ENCODE assay signal across 13 cellular contexts in the genomic region with DNA sequence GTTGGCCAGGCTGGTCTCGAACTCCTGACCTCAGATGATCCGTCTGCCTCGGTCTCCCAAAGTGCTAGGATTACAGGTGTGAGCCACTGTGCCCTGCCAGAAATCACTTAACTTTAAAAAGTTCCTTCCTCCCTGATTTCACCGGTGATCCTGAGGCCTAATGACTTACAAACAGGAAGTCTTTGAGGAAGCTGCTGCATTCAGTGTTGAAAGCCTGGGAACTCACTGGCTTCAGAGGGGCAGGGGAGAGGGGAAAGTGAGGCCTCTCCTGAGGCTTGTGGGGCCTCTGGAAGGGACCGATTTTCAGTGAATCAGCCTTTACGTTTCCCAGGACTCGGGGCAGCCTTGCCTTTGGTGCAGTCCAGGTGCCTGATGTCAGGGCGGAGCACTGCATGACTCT. TPM values are rescaled to one million over a fixed set of nuclear protein-coding genes. Genes with fewer than 3 reads are reported as not detected.
"Had no signal": no experiment of that assay in that cellular context is flagged by ENCODE, and none has a peak within 500 bp of the region (broad histone marks: within the 10 kb centered on the region; RNA-seq: fewer than 3 reads in every experiment).

No MANE protein-coding gene starts in this region.

- H3K27ac Mint-ChIP-seq: activated CD4-positive, alpha-beta memory T cell treated with anti-CD3 and anti-CD28 coated beads for 36 hours; activated naive CD8-positive, alpha-beta T cell had no signal

- H3K4me1 Mint-ChIP-seq: brain; central memory CD8-positive, alpha-beta T cell; neural crest cell had no signal

- H3K27me3 Mint-ChIP-seq: activated CD4-positive, alpha-beta memory T cell treated with anti-CD3 and anti-CD28 coated beads for 36 hours; brain had no signal

- H3K4me3 ChIP-seq: pancreas, uterus had no signal

- H3K27ac ChIP-seq: pancreas, uterus had no signal

- H3K36me3 Mint-ChIP-seq: activated CD4-positive, alpha-beta memory T cell treated with anti-CD3 and anti-CD28 coated beads for 36 hours; activated naive CD8-positive, alpha-beta T cell; brain had no signal

- FAIRE-seq: pancreas had no signal

- DNase-seq: activated CD4-positive, alpha-beta memory T cell treated with anti-CD3 and anti-CD28 coated beads for 36 hours; activated effector memory CD4-positive, alpha-beta T cell treated with anti-CD3 and anti-CD28 coated beads, Interleukin-2, amount 50 U/mL, for 16 hours; activated T-cell treated with anti-CD3 and anti-CD28 coated beads, Interleukin-2, amount 50 U/mL, for 4 hours; amygdala; hypothalamus; pancreas; stimulated activated CD4-positive, alpha-beta T cell treated with anti-CD3 and anti-CD28 coated beads, Interleukin-15, amount 100 ng/mL, for 24 hours; T-helper 9 cell; uterus had no signal

- H3K4me3 Mint-ChIP-seq: activated CD4-positive, alpha-beta memory T cell treated with anti-CD3 and anti-CD28 coated beads for 36 hours; activated naive CD8-positive, alpha-beta T cell; activated T-cell treated with anti-CD3 and anti-CD28 coated beads, Interleukin-2, amount 50 U/mL, for 4 hours; brain; central memory CD8-positive, alpha-beta T cell; neural crest cell had no signal

- ATAC-seq: activated T-cell treated with anti-CD3 and anti-CD28 coated beads, Interleukin-2, amount 50 U/mL, for 4 hours had no signal

- H3K4me1 ChIP-seq: pancreas, uterus had no signal

- H3K9me3 ChIP-seq: pancreas, uterus had no signal

- H3K27me3 ChIP-seq: pancreas, uterus had no signal

- H3K36me3 ChIP-seq: pancreas, uterus had no signal

- H3K9me3 Mint-ChIP-seq: activated CD4-positive, alpha-beta memory T cell treated with anti-CD3 and anti-CD28 coated beads for 36 hours; activated T-cell treated with anti-CD3 and anti-CD28 coated beads, Interleukin-2, amount 50 U/mL, for 4 hours; brain; central memory CD8-positive, alpha-beta T cell; neural crest cell had no signal

RNA-seq across cellular contexts. Expression of a gene that starts 30.2 kb away (rescaled TPM):
- total RNA-seq: activated CD4-positive, alpha-beta memory T cell treated with anti-CD3 and anti-CD28 coated beads for 36 hours had no signal
